9 cellular contexts compared by ENCODE assay signal in genomic region chr10:126906704-126907422, GRCh38. TPM values are rescaled to one million over a fixed set of nuclear protein-coding genes. Genes with fewer than 3 reads are reported as not detected.
A peak's percentile ranks its signal among the peaks of the same experiment; 100 is the strongest.
DNase-seq lines count a peak whose midpoint lies in the region; ATAC-seq and TF ChIP-seq lines count a peak whose summit lies in the region.
"Had no signal": no experiment of that assay in that cellular context is flagged by ENCODE, and none has a peak within 500 bp of the region (broad histone marks: within the 10 kb centered on the region; RNA-seq: fewer than 3 reads in every experiment).

No MANE protein-coding gene starts in this region.

- H3K27me3 ChIP-seq in HCT116 (ENCODE audit: insufficient read depth, low read length), result no peaks in the 10 kb centered on the region
- no peaks in the 10 kb centered on the region for H3K27me3 ChIP-seq in adipocyte (replicated peaks; ENCODE audit: control insufficient read depth, insufficient read depth, low read length)
- H3K27me3 ChIP-seq in iPS DF 6.9 (ENCODE audit: control insufficient read depth, insufficient read depth, low read length), result no peaks in the 10 kb centered on the region
- H3K27me3 ChIP-seq in gastrocnemius medialis, result peaks cover 0 to 9% (median 8%) of the 10 kb centered on the region in 3 donors

- no peaks in the 10 kb centered on the region for H3K9me2 ChIP-seq in HCT116 (ENCODE audit: insufficient read depth)

- H3K4me2 ChIP-seq in HCT116 (ENCODE audit: low read length), result peak overlapping the region; percentile 83

- POLR2A ChIA-PET in HCT116 (lab: Charles Lee), result no interaction called here

- H3K9ac ChIP-seq in HCT116 (ENCODE audit: low read length) (peak overlapping the region; percentile 70), adipocyte (ENCODE audit: low read length) (peak overlapping the region; percentile 84)

- TF ChIP-seq POLR2A in HCT116 (IDR thresholded peaks at IDR 0.05; ENCODE audit: borderline replicate concordance, extremely low read depth, insufficient read depth, insufficient read length) (no peak), gastrocnemius medialis (IDR thresholded peaks at IDR 0.05) (no peak), erythroblast (IDR thresholded peaks at IDR 0.05; ENCODE audit: low read length) (no peak)

- in situ Hi-C loops in gastrocnemius medialis (cut with MboI; ENCODE audit: low sequenced_read_pairs in 4 of 4), result no loop called here

- H3K9me3 ChIP-seq in HCT116 (ENCODE audit: control insufficient read depth in 1 of 2, insufficient read depth in 1 of 2, low read depth in 1 of 2, low read length in 2 of 2), result no peaks in the 10 kb centered on the region
- no peaks in the 10 kb centered on the region for H3K9me3 ChIP-seq in adipocyte (ENCODE audit: control insufficient read depth, low read length)
- no peaks in the 10 kb centered on the region for H3K9me3 ChIP-seq in iPS DF 6.9 (ENCODE audit: control insufficient read depth, insufficient read depth, low read length)
- no peaks in the 10 kb centered on the region for H3K9me3 ChIP-seq in gastrocnemius medialis

- no peak overlapping the region for H2AFZ ChIP-seq in HCT116 (ENCODE audit: low read depth, low read length, poor library complexity, severe bottlenecking)

- peaks cover 19 to 39% of the 10 kb centered on the region in 2 experiments for H3K4me1 ChIP-seq in HCT116 (ENCODE audit: control insufficient read depth in 1 of 2, insufficient read depth in 2 of 2, low read length in 2 of 2)
- peaks cover 22% of the 10 kb centered on the region for H3K4me1 ChIP-seq in adipocyte (ENCODE audit: control insufficient read depth, insufficient read depth, low read length)
- peaks cover 6% of the 10 kb centered on the region; the same call in 1 of the 2 replicates for H3K4me1 ChIP-seq in iPS DF 6.9 (ENCODE audit: control insufficient read depth, insufficient read depth, low read length)
- peaks cover 2 to 5% of the 10 kb centered on the region in 2 donors for H3K4me1 ChIP-seq in gastrocnemius medialis

- H3K79me2 ChIP-seq in HCT116 (ENCODE audit: insufficient read depth, low read length), result peaks cover 59% of the 10 kb centered on the region

- TF ChIP-seq RAD21 in HCT116 (IDR thresholded peaks at IDR 0.05; ENCODE audit: low read depth), result no peak

- H3K4me3 ChIP-seq in HCT116 (replicated peaks in 1 of 2; ENCODE audit: low read depth in 1 of 2, low read length in 2 of 2), result peak overlapping the region; percentile 69 to 80
- H3K4me3 ChIP-seq in adipocyte (ENCODE audit: low read length), result peak overlapping the region; percentile 87
- H3K4me3 ChIP-seq in iPS DF 6.9 (ENCODE audit: low read length), result peak overlapping the region; percentile 90; the same call in 1 of the 2 replicates
- H3K4me3 ChIP-seq in gastrocnemius medialis, result peak overlapping the region; percentile 54 to 71 (median 66)

- no peak for ATAC-seq in HCT116
- ATAC-seq in gastrocnemius medialis, result no peak
- no peak for ATAC-seq in HG03432 (IDR thresholded peaks at IDR 0.05; ENCODE audit: unreplicated experiment)

- no peaks in the 10 kb centered on the region for H4K20me1 ChIP-seq in HCT116 (ENCODE audit: insufficient read depth)

- H3K27ac ChIP-seq in HCT116 (ENCODE audit: low read depth, low read length) (peak overlapping the region; percentile 80; the same call in 1 of the 2 replicates), iPS DF 6.9 (ENCODE audit: low read length) (no peak overlapping the region), gastrocnemius medialis (peak overlapping the region in 3 of 4 donors; percentile 71 to 76 (median 73))
- H3K27ac ChIP-seq: WERI-Rb-1 had no signal

- intact Hi-C loops in HCT116 (cut with micrococcal nuclease), result loop anchor here (10.0 kb wide), 1 partner anchor 238 kb away; no protein-coding TSS in a partner anchor
- intact Hi-C loops in gastrocnemius medialis (cut with DNase I; ENCODE audit: low total_unique reads), result no loop called here

- H3K36me3 ChIP-seq in HCT116 (ENCODE audit: control insufficient read depth in 1 of 2, insufficient read depth in 2 of 2, low read length in 2 of 2) (no peaks in the 10 kb centered on the region), adipocyte (ENCODE audit: control insufficient read depth, insufficient read depth, low read length, severe bottlenecking) (no peaks in the 10 kb centered on the region), iPS DF 6.9 (ENCODE audit: control insufficient read depth, insufficient read depth, low read length) (no peaks in the 10 kb centered on the region), gastrocnemius medialis (no peaks in the 10 kb centered on the region)
- H3K36me3 ChIP-seq: WERI-Rb-1 had no signal

- WGBS in iPS DF 6.9 (ENCODE audit: insufficient coverage, insufficient read length), result no CpG with 5 or more reads among the region's 14 CpGs

- RAD21 ChIA-PET in HCT116 (lab: Charles Lee; ENCODE audit: low non-redundant PET in 1 of 2, low total read pairs in 2 of 2, uncharacterized antibody in 2 of 2, unreplicated experiment in 2 of 2), result no interaction called here

- CTCF ChIA-PET in HCT116 (lab: Charles Lee), result no interaction called here

- TF ChIP-seq CTCF in HCT116 (IDR thresholded peaks at IDR 0.05 in 2 of 3, conservative IDR thresholded peaks at IDR 0.05 in 1 of 3; ENCODE audit: borderline replicate concordance in 1 of 3, insufficient read depth in 1 of 3, low read depth in 2 of 3, low read length in 2 of 3) (no peak), gastrocnemius medialis (IDR thresholded peaks at IDR 0.05 in 4 of 5, conservative IDR thresholded peaks at IDR 0.05 in 1 of 5) (no peak)

- no peak for DNase-seq in HCT116 (ENCODE audit: low read depth, low spot score)
- no peak for DNase-seq in adipocyte (ENCODE audit: low read depth)
- no peak for DNase-seq in iPS DF 6.9 (ENCODE audit: low read depth, low spot score)
- no peak for DNase-seq in gastrocnemius medialis
- no peak for DNase-seq in activated CD4-positive, CD25-positive, alpha-beta regulatory T cell (lab: John Stamatoyannopoulos, UW)
- no peak for DNase-seq in LoVo (ENCODE audit: low spot score)
- no peak for DNase-seq in erythroblast (lab: John Stamatoyannopoulos, UW)
- DNase-seq: WERI-Rb-1 had no signal

- BruUV-seq in HCT116 (replicated peaks; lab: Mats Ljungman, UMichigan), result no TSS peak

TF ChIP-seq in HCT116, 20 proteins besides CTCF, POLR2A, EP300 and RAD21:
- TF ChIP-seq ELF1 (IDR thresholded peaks at IDR 0.05; ENCODE audit: borderline replicate concordance, low read depth) (no peak), ZNF274 (IDR thresholded peaks at IDR 0.05; ENCODE audit: low read depth, low read length) (no peak), EZH2phosphoT487 (IDR thresholded peaks at IDR 0.05; ENCODE audit: borderline replicate concordance) (no peak), ZBTB33 (IDR thresholded peaks at IDR 0.05; ENCODE audit: extremely low read depth, insufficient replicate concordance, low read length) (no peak)

RNA-seq across cellular contexts. Expression of gene DOCK1, which starts 1.6 kb away (rescaled TPM):
- total RNA-seq in HCT116 (2021; ENCODE audit: unreplicated experiment) (46.5 TPM), gastrocnemius medialis (1 to 10 TPM; 4.3 to 6.0 (median 4.8) TPM)
- 18.2 and 23.4 TPM in 2 replicates for polyA plus RNA-seq in HCT116 (2012)
